In genomic region chr6:142911395-142911794, GRCh38 we compare ENCODE assay signal across 1 cellular context.
TF ChIP-seq lines count a peak whose summit lies in the region.

No MANE protein-coding gene starts in this region.

TF ChIP-seq in H1, 55 proteins besides CTCF, POLR2A, EP300 and RAD21:
- TF ChIP-seq FOSL1 (IDR thresholded peaks at IDR 0.05; ENCODE audit: insufficient read depth, low read depth, low read length) (no peak), ZNF274 (IDR thresholded peaks at IDR 0.05; ENCODE audit: borderline replicate concordance, extremely low read depth, low read length) (no peak), KDM4A (IDR thresholded peaks at IDR 0.05; ENCODE audit: low read depth, low read length, severe bottlenecking) (no peak), POLR2AphosphoS5 (IDR thresholded peaks at IDR 0.05; ENCODE audit: low read depth, low read length) (no peak), SIRT6 (IDR thresholded peaks at IDR 0.05; ENCODE audit: low read length) (no peak), SIN3A (conservative IDR thresholded peaks at IDR 0.05 in 1 of 2, IDR thresholded peaks at IDR 0.05 in 1 of 2; ENCODE audit: low read depth in 1 of 2, low read length in 2 of 2) (no peak), TAF7 (optimal IDR thresholded peaks at IDR 0.05; ENCODE audit: borderline replicate concordance, low read depth, low read length) (no peak), TAF1 (IDR thresholded peaks at IDR 0.05; ENCODE audit: low read depth, low read length) (no peak), EGR1 (IDR thresholded peaks at IDR 0.05; ENCODE audit: borderline replicate concordance, low read depth, low read length) (no peak)
